In the genomic region with DNA sequence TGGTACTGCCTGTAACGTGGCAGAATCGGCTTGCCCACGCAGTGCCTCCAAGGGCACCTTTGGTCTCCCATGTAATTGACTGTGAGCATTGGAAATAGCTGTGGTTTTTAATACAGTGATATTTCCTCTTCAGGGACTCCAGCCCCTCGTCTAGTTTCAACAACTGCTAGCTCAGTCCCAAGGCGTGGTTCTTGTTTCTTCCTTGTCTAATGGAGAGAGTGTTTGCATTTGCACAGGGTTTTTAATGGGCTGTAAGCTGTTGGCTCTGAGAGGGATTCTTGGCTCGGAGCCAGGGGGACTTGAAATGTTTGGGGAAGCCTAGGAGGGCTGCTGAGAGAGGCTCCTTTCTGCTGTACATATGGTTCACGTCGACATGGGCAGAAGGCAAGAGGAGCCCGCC, we compare ENCODE assay signal across 1 cellular context.
TF ChIP-seq lines count a peak whose summit lies in the region.

No MANE protein-coding gene starts in this region.

TF ChIP-seq in SK-N-SH treated with all-trans-retinoic acid at 6 μM for 48 hours, 23 proteins besides CTCF, POLR2A, EP300 and RAD21 (continued from another document):
- TF ChIP-seq CREB5 (CRISPR knock-in tag; IDR thresholded peaks at IDR 0.05; ENCODE audit: low read depth), result no peak
- TF ChIP-seq TOX (CRISPR knock-in tag; IDR thresholded peaks at IDR 0.05; ENCODE audit: borderline replicate concordance), result no peak
TF ChIP-seq in SK-N-SH treated with all-trans-retinoic acid at 6 μM for 48 hours: peak in this region for 0.
